In the genomic region with DNA sequence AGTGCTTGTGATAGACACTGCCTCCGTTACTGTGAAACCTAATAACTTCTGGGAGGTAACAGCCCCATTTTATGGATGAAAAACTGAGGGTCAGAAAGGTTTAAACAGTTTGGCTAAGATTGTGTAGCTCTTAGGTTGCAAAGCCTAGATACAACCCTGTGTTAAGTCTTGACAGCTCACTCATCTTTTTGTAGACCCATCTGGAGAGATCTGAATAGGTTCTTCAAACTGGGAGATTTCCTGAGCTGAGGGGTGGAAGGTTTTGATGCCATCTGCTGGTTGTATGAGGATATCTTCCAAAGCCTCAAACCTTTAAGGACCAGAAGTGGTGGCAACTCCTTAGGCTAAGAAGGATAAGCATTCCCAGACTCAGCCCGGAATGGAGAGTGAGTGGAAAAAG, we compare ENCODE assay signal across 6 cellular contexts. TPM values are rescaled to one million over a fixed set of nuclear protein-coding genes. Genes with fewer than 3 reads are reported as not detected.
DNase-seq lines count a peak whose midpoint lies in the region; ATAC-seq and TF ChIP-seq lines count a peak whose summit lies in the region.

No MANE protein-coding gene starts in this region.

- no peak overlapping the region for H2BK5ac ChIP-seq in mesendoderm (ENCODE audit: low read length)

- H3K36me3 ChIP-seq in DND-41 (ENCODE audit: insufficient read depth, low read length) (no peaks in the 10 kb centered on the region), mesendoderm (ENCODE audit: control insufficient read depth, insufficient read depth, low read length) (peaks cover 2% of the 10 kb centered on the region)

- 0 out of 2 replicates have a peak, but pooled peaks cover 4% of the 10 kb centered on the region for H3K79me2 ChIP-seq in DND-41 (ENCODE audit: insufficient read depth, low read length)
- peaks cover 34% of the 10 kb centered on the region for H3K79me2 ChIP-seq in mesendoderm (ENCODE audit: control insufficient read depth, insufficient read depth, low read length)

- H3K79me1 ChIP-seq in mesendoderm (ENCODE audit: low read length): peaks cover 16% of the 10 kb centered on the region

- H3K4me2 ChIP-seq in DND-41 (ENCODE audit: insufficient read depth, low read length): no peak overlapping the region
- peak overlapping the region; percentile 25 for H3K4me2 ChIP-seq in mesendoderm (ENCODE audit: low read length)

- no peak overlapping the region for H3K4ac ChIP-seq in mesendoderm (ENCODE audit: low read depth, low read length)

- H2BK15ac ChIP-seq in mesendoderm (replicated peaks; ENCODE audit: low read depth): no peak overlapping the region

- WGBS in mesendoderm (ENCODE audit: extremely low coverage, insufficient coverage, low lambda C conversion rate): no CpG with 5 or more reads among the region's 2 CpGs

- H3K18ac ChIP-seq in mesendoderm (ENCODE audit: low read length): no peak overlapping the region

- H3K4me1 ChIP-seq in DND-41 (ENCODE audit: insufficient read depth, low read length): peaks cover 48% of the 10 kb centered on the region
- peaks cover 25% of the 10 kb centered on the region for H3K4me1 ChIP-seq in mesendoderm (ENCODE audit: control insufficient read depth, low read depth, low read length)

- no peak overlapping the region for H2BK120ac ChIP-seq in mesendoderm (ENCODE audit: low read depth, low read length)

- H3K27me3 ChIP-seq in DND-41 (ENCODE audit: insufficient read depth, low read length, poor library complexity) (peaks cover 9% of the 10 kb centered on the region), mesendoderm (ENCODE audit: insufficient read depth, low read length, poor library complexity) (no peaks in the 10 kb centered on the region)

- 0 out of 2 replicates have a peak overlapping the region, but pooled peaks have one; percentile 92 for H3K27ac ChIP-seq in DND-41 (ENCODE audit: low read length)
- H3K27ac ChIP-seq in mesendoderm (ENCODE audit: low read depth, low read length): no peak overlapping the region

- no peak overlapping the region for H4K8ac ChIP-seq in mesendoderm (ENCODE audit: low read depth, low read length)

- peak; percentile 25 for ATAC-seq in DND-41 (ENCODE audit: insufficient read depth, low read depth)
- no peak for ATAC-seq in HG03460 (IDR thresholded peaks at IDR 0.05; ENCODE audit: unreplicated experiment)

- no peak overlapping the region for H3K23ac ChIP-seq in mesendoderm (ENCODE audit: low read length)

- no peak overlapping the region for H4K5ac ChIP-seq in mesendoderm (ENCODE audit: low read length)

- no peak overlapping the region for H2AFZ ChIP-seq in DND-41 (ENCODE audit: low read depth, low read length)

- TF ChIP-seq CTCF in DND-41 (IDR thresholded peaks at IDR 0.05; ENCODE audit: borderline replicate concordance, extremely low read depth, low read length, poor library complexity, severe bottlenecking): peak; percentile 83
- peak; percentile 28; the same call in 1 of the 2 replicates for TF ChIP-seq CTCF in WI38 (IDR thresholded peaks at IDR 0.05; ENCODE audit: low read depth, low read length)

- H4K20me1 ChIP-seq in DND-41 (ENCODE audit: insufficient read depth, low read length): no peaks in the 10 kb centered on the region

- DNase-seq in DND-41: peak; percentile 66
- peak; percentile 69 for DNase-seq in KG1 (lab: John Stamatoyannopoulos, UW)
- DNase-seq in mesendoderm: peak; percentile 79
- no peak for DNase-seq in activated CD4-positive, CD25-positive, alpha-beta regulatory T cell treated with anti-CD3 and anti-CD28 coated beads, Interleukin-2, amount 50 U/mL, for 72 hours

- H3K4me3 ChIP-seq in DND-41 (ENCODE audit: low read depth in 1 of 2, low read length in 2 of 2) (no peak overlapping the region), WI38 (ENCODE audit: low read depth, low read length) (no peak overlapping the region), mesendoderm (ENCODE audit: low read length) (no peak overlapping the region)

- H3K56ac ChIP-seq in mesendoderm (ENCODE audit: low read length): no peak overlapping the region

- H3K9me3 ChIP-seq in DND-41 (ENCODE audit: insufficient read depth, low read length, severe bottlenecking): no peaks in the 10 kb centered on the region

- no peak overlapping the region for H3K9ac ChIP-seq in DND-41 (ENCODE audit: low read depth, low read length)
- H3K9ac ChIP-seq in mesendoderm (ENCODE audit: low read length): peak overlapping the region; percentile 95

- H2AK5ac ChIP-seq in mesendoderm (ENCODE audit: low read length): no peak overlapping the region

RNA-seq across cellular contexts. Expression of a gene that starts 8.3 kb away (rescaled TPM):
- 0.01 TPM for polyA plus RNA-seq in mesendoderm (2013, experiment 1 of 2)
- polyA plus RNA-seq in mesendoderm (2013, experiment 2 of 2): not detected

RNA-seq across cellular contexts. Expression of a gene that starts 16.1 kb away (rescaled TPM):
- polyA plus RNA-seq in mesendoderm (2013, experiment 1 of 2): 17.4 TPM
- polyA plus RNA-seq in mesendoderm (2013, experiment 2 of 2): 16.2 TPM

RNA-seq across cellular contexts. Expression of a gene that starts 26.5 kb away (rescaled TPM):
- 44.7 TPM for polyA plus RNA-seq in mesendoderm (2013, experiment 1 of 2)
- polyA plus RNA-seq in mesendoderm (2013, experiment 2 of 2): 42.1 TPM

RNA-seq across cellular contexts. Expression of a gene that starts 43.9 kb away (rescaled TPM):
- polyA plus RNA-seq in mesendoderm (2013, experiment 1 of 2): 30.5 TPM
- 30.5 TPM for polyA plus RNA-seq in mesendoderm (2013, experiment 2 of 2)
